In genomic region chr20:20286061-20286460, GRCh38 we compare ENCODE assay signal across 1 cellular context.
TF ChIP-seq lines count a peak whose summit lies in the region.

No MANE protein-coding gene starts in this region.

TF ChIP-seq in GM23338, 12 proteins besides CTCF, POLR2A, EP300 and RAD21:
- TF ChIP-seq CREB1 (CRISPR knock-in tag; IDR thresholded peaks at IDR 0.05; ENCODE audit: low read depth) (no peak), ZNF462 (CRISPR knock-in tag; IDR thresholded peaks at IDR 0.05) (no peak), STAT1 (IDR thresholded peaks at IDR 0.05; ENCODE audit: unreplicated experiment) (no peak), EZH2 (IDR thresholded peaks at IDR 0.05; ENCODE audit: low read depth, unreplicated experiment) (no peak), POLR2AphosphoS5 (IDR thresholded peaks at IDR 0.05; ENCODE audit: low read depth) (no peak), EZH2phosphoT487 (IDR thresholded peaks at IDR 0.05; ENCODE audit: unreplicated experiment) (no peak), ZNF331 (CRISPR knock-in tag; IDR thresholded peaks at IDR 0.05; ENCODE audit: low read depth) (no peak), JUNB (IDR thresholded peaks at IDR 0.05; ENCODE audit: unreplicated experiment) (no peak), ETS1 (IDR thresholded peaks at IDR 0.05) (no peak), REST (IDR thresholded peaks at IDR 0.05; ENCODE audit: unreplicated experiment) (no peak), ZNF114 (CRISPR knock-in tag; IDR thresholded peaks at IDR 0.05) (no peak), NANOG (IDR thresholded peaks at IDR 0.05; ENCODE audit: borderline replicate concordance) (no peak)
